1 cellular context compared by ENCODE assay signal in genomic region chr5:179909224-179909623, GRCh38.
TF ChIP-seq lines count a peak whose summit lies in the region.

No MANE protein-coding gene starts in this region.

TF ChIP-seq in K562, 482 proteins besides CTCF, POLR2A, EP300 and RAD21:
- TF ChIP-seq ZNF121 (CRISPR knock-in tag; conservative IDR thresholded peaks at IDR 0.05), result peak; percentile 49; the same call in 1 of the 2 replicates
- TF ChIP-seq TBL1XR1 (IDR thresholded peaks at IDR 0.05; ENCODE audit: low read length in 2 of 2), result no peak
